In genomic region chr12:20174776-20175175, GRCh38 we compare ENCODE assay signal across 25 cellular contexts.
"Had no signal": no experiment of that assay in that cellular context is flagged by ENCODE, and none has a peak within 500 bp of the region (broad histone marks: within the 10 kb centered on the region; RNA-seq: fewer than 3 reads in every experiment).

No MANE protein-coding gene starts in this region.

- DNase-seq: central memory CD4-positive, alpha-beta T cell; dorsolateral prefrontal cortex; effector CD4-positive, alpha-beta T cell; foreskin keratinocyte; heart left ventricle; hypothalamus; kidney; mesenchymal stem cell; naive B cell; occipital lobe; ovary; sigmoid colon; stimulated activated CD4-positive, alpha-beta T cell treated with anti-CD3 and anti-CD28 coated beads, Interleukin-2, amount 100 ng/mL, for 24 hours; stimulated activated CD4-positive, alpha-beta T cell treated with anti-CD3 and anti-CD28 coated beads, Interleukin-4, amount 100 ng/mL, for 4 hours; stimulated activated naive B cell treated with anti-CD40 and anti-IgM and Interleukin-4, amounts not matched to agents 10 μg/mL and 1 μg/mL and 100 μg/mL, for 72 hours; upper lobe of right lung; uterus had no signal

- H3K4me1 Mint-ChIP-seq: naive B cell; stimulated activated naive B cell treated with anti-CD40 and anti-IgM and Interleukin-4, amounts not matched to agents 10 μg/mL and 1 μg/mL and 100 μg/mL, for 72 hours had no signal

- H3K4me1 ChIP-seq: foreskin keratinocyte, gastroesophageal sphincter, heart left ventricle, sigmoid colon, tibial nerve, upper lobe of right lung, uterus had no signal

- H3K27me3 ChIP-seq: dorsolateral prefrontal cortex, foreskin keratinocyte, gastroesophageal sphincter, heart left ventricle, ovary, sigmoid colon, tibial nerve, upper lobe of right lung, uterus had no signal

- H3K9me3 ChIP-seq: gastroesophageal sphincter, mucosa of descending colon, ovary, sigmoid colon, thoracic aorta, tibial nerve, upper lobe of right lung, uterus had no signal

- H3K4me3 Mint-ChIP-seq: mesothelial cell of epicardium; naive B cell; natural killer cell treated with Interleukin-12 subunit alpha and Interleukin-12 subunit beta and Interleukin-15 and Interleukin-18, amount 100 ng/mL, for 72 hours; stimulated activated naive B cell treated with anti-CD40 and anti-IgM and Interleukin-4, amounts not matched to agents 10 μg/mL and 1 μg/mL and 100 μg/mL, for 72 hours; stimulated activated naive CD8-positive, alpha-beta T cell treated with anti-CD3 and anti-CD28 coated beads, Interleukin-15, Interleukin-2, amounts not matched to agents 100 ng/mL and 50 ng/mL, for 24 hours had no signal

- H3K4me3 ChIP-seq: dorsolateral prefrontal cortex, gastroesophageal sphincter, heart left ventricle, mucosa of descending colon, ovary, sigmoid colon, thoracic aorta, tibial nerve, upper lobe of right lung, uterus had no signal

- H3K36me3 ChIP-seq: gastroesophageal sphincter, heart left ventricle, ovary, sigmoid colon, thoracic aorta, tibial nerve, upper lobe of right lung, uterus had no signal

- H3K27ac Mint-ChIP-seq: mesothelial cell of epicardium; natural killer cell treated with Interleukin-12 subunit alpha and Interleukin-12 subunit beta and Interleukin-15 and Interleukin-18, amount 100 ng/mL, for 72 hours; stimulated activated naive B cell treated with anti-CD40 and anti-IgM and Interleukin-4, amounts not matched to agents 10 μg/mL and 1 μg/mL and 100 μg/mL, for 72 hours; stimulated activated naive CD8-positive, alpha-beta T cell treated with anti-CD3 and anti-CD28 coated beads, Interleukin-15, Interleukin-2, amounts not matched to agents 100 ng/mL and 50 ng/mL, for 24 hours had no signal

- H3K27me3 Mint-ChIP-seq: naive B cell; natural killer cell treated with Interleukin-12 subunit alpha and Interleukin-12 subunit beta and Interleukin-15 and Interleukin-18, amount 100 ng/mL, for 72 hours; stimulated activated naive B cell treated with anti-CD40 and anti-IgM and Interleukin-4, amounts not matched to agents 10 μg/mL and 1 μg/mL and 100 μg/mL, for 72 hours; stimulated activated naive CD8-positive, alpha-beta T cell treated with anti-CD3 and anti-CD28 coated beads, Interleukin-15, Interleukin-2, amounts not matched to agents 100 ng/mL and 50 ng/mL, for 24 hours had no signal

- H3K36me3 Mint-ChIP-seq: mesothelial cell of epicardium; naive B cell; natural killer cell treated with Interleukin-12 subunit alpha and Interleukin-12 subunit beta and Interleukin-15 and Interleukin-18, amount 100 ng/mL, for 72 hours; stimulated activated naive B cell treated with anti-CD40 and anti-IgM and Interleukin-4, amounts not matched to agents 10 μg/mL and 1 μg/mL and 100 μg/mL, for 72 hours had no signal

- H3K27ac ChIP-seq: dorsolateral prefrontal cortex, epithelial cell of prostate, foreskin keratinocyte, gastroesophageal sphincter, heart left ventricle, ovary, sigmoid colon, thoracic aorta, tibial nerve, upper lobe of right lung, uterus had no signal
